9 cellular contexts compared by ENCODE assay signal in genomic region chr3:14203521-14204079, GRCh38. TPM values are rescaled to one million over a fixed set of nuclear protein-coding genes. Genes with fewer than 3 reads are reported as not detected.
A peak's percentile ranks its signal among the peaks of the same experiment; 100 is the strongest.
DNase-seq lines count a peak whose midpoint lies in the region; ATAC-seq, FAIRE-seq and TF ChIP-seq lines count a peak whose summit lies in the region.
"Had no signal": no experiment of that assay in that cellular context is flagged by ENCODE, and none has a peak within 500 bp of the region (broad histone marks: within the 10 kb centered on the region; RNA-seq: fewer than 3 reads in every experiment).

No MANE protein-coding gene starts in this region.

- H3K9me3 Mint-ChIP-seq in activated T-cell treated with anti-CD3 and anti-CD28 coated beads, Interleukin-2, amount 50 U/mL, for 24 hours, result no peaks in the 10 kb centered on the region

- peak; percentile 81 for DNase-seq in G401 (ENCODE audit: low spot score)
- peak; percentile 85 for DNase-seq in NOMO-1 treated with DMSO at 0.1 percent for 48 hours (lab: John Stamatoyannopoulos, UW; ENCODE audit: unreplicated experiment)
- peak; percentile 46 for DNase-seq in activated T-cell treated with anti-CD3 and anti-CD28 coated beads, Interleukin-2, amount 50 U/mL, for 24 hours
- peak; percentile 89 for DNase-seq in fibroblast of peridontal ligament (ENCODE audit: extremely low read depth)
- DNase-seq in urothelium cell line (ENCODE audit: low spot score), result peak; percentile 82
- DNase-seq in KG1 (lab: John Stamatoyannopoulos, UW), result no peak

- no peak overlapping the region for H3K4me2 ChIP-seq in neural cell (ENCODE audit: low read length)

- no peak for TF ChIP-seq EP300 in neural cell (conservative IDR thresholded peaks at IDR 0.05; ENCODE audit: poor library complexity, severe bottlenecking)

- TF ChIP-seq RAD21 in neural cell (conservative IDR thresholded peaks at IDR 0.05), result peak; percentile 88

- H3K4me3 ChIP-seq in neural cell (ENCODE audit: low read length), result no peak overlapping the region

- no peaks in the 10 kb centered on the region for H3K27me3 Mint-ChIP-seq in activated T-cell treated with anti-CD3 and anti-CD28 coated beads, Interleukin-2, amount 50 U/mL, for 24 hours
- H3K27me3 Mint-ChIP-seq: activated naive CD8-positive, alpha-beta T cell had no signal

- H3F3A ChIP-seq in neural cell (ENCODE audit: insufficient read depth, low read length, poor library complexity, severe bottlenecking), result no peaks in the 10 kb centered on the region

- FAIRE-seq in urothelium cell line (lab: Jason Lieb, UNC), result no peak

- H3K4me1 Mint-ChIP-seq in activated T-cell treated with anti-CD3 and anti-CD28 coated beads, Interleukin-2, amount 50 U/mL, for 24 hours (ENCODE audit: low read depth), result peaks cover 5% of the 10 kb centered on the region

- peaks cover 18% of the 10 kb centered on the region for H3K36me3 Mint-ChIP-seq in activated T-cell treated with anti-CD3 and anti-CD28 coated beads, Interleukin-2, amount 50 U/mL, for 24 hours (ENCODE audit: low read depth)
- H3K36me3 Mint-ChIP-seq: activated naive CD8-positive, alpha-beta T cell had no signal

- H3K9me3 ChIP-seq in neural cell (ENCODE audit: low read length), result no peaks in the 10 kb centered on the region

- H3K9ac ChIP-seq in neural cell (ENCODE audit: low read length), result no peak overlapping the region

- no peaks in the 10 kb centered on the region for H3K79me2 ChIP-seq in neural cell (replicated peaks; ENCODE audit: insufficient read depth, low read length)

- H3K9me2 ChIP-seq in neural cell (ENCODE audit: insufficient read depth, low read length), result no peaks in the 10 kb centered on the region

- no peak overlapping the region for H3K27ac ChIP-seq in neural cell (ENCODE audit: low read length)

- ATAC-seq in HG03354 (IDR thresholded peaks at IDR 0.05; ENCODE audit: poor library complexity, severe bottlenecking, unreplicated experiment), result peak; percentile 78

- no peak overlapping the region for H3K27ac Mint-ChIP-seq in activated T-cell treated with anti-CD3 and anti-CD28 coated beads, Interleukin-2, amount 50 U/mL, for 24 hours
- H3K27ac Mint-ChIP-seq: activated naive CD8-positive, alpha-beta T cell had no signal

- H3K36me3 ChIP-seq in neural cell (ENCODE audit: insufficient read depth, low read length), result no peaks in the 10 kb centered on the region

- H4K20me1 ChIP-seq in neural cell (ENCODE audit: insufficient read depth), result no peaks in the 10 kb centered on the region

- no peak overlapping the region for H3K4me3 Mint-ChIP-seq in activated T-cell treated with anti-CD3 and anti-CD28 coated beads, Interleukin-2, amount 50 U/mL, for 24 hours
- H3K4me3 Mint-ChIP-seq: activated naive CD8-positive, alpha-beta T cell had no signal

- peak; percentile 90 for TF ChIP-seq CTCF in neural cell (IDR thresholded peaks at IDR 0.05; ENCODE audit: poor library complexity, severe bottlenecking)

- in situ Hi-C loops in G401 (cut with HindIII; ENCODE audit: low sequenced_read_pairs), result no loop called here

- H3K27me3 ChIP-seq in neural cell (ENCODE audit: insufficient read depth, low read depth, low read length), result no peaks in the 10 kb centered on the region

- no peak overlapping the region for H2AFZ ChIP-seq in neural cell (ENCODE audit: low read depth, low read length)

TF ChIP-seq in neural cell, 6 proteins besides CTCF, POLR2A, EP300 and RAD21:
- peak; percentile 95 for TF ChIP-seq SMC3 (conservative IDR thresholded peaks at IDR 0.05; ENCODE audit: poor library complexity)
- TF ChIP-seq EZH2 (IDR thresholded peaks at IDR 0.05; ENCODE audit: borderline replicate concordance, insufficient read depth, low read length, poor library complexity, severe bottlenecking), result no peak
TF ChIP-seq in neural cell: peak in this region for 1.

RNA-seq across cellular contexts. Expression of gene LSM3, which starts 25.0 kb away (rescaled TPM):
- 25.2 and 33.1 TPM in 2 replicates for total RNA-seq in G401 (2014; rRNA removed; shearing (Covaris generic))
- polyA plus RNA-seq in neural cell, result 28.3 and 29.6 TPM in 2 replicates
- 7.3 and 10.5 TPM in 2 replicates for polyA minus RNA-seq in neural cell

RNA-seq across cellular contexts. Expression of gene XPC, which starts 25.2 kb away (rescaled TPM):
- total RNA-seq in G401 (2014; rRNA removed; shearing (Covaris generic)), result 41.6 and 52.2 TPM in 2 replicates
- 21.9 and 29.6 TPM in 2 replicates for polyA plus RNA-seq in neural cell
- 29.9 and 43.8 TPM in 2 replicates for polyA minus RNA-seq in neural cell
